12 cellular contexts compared by ENCODE assay signal in the genomic region with DNA sequence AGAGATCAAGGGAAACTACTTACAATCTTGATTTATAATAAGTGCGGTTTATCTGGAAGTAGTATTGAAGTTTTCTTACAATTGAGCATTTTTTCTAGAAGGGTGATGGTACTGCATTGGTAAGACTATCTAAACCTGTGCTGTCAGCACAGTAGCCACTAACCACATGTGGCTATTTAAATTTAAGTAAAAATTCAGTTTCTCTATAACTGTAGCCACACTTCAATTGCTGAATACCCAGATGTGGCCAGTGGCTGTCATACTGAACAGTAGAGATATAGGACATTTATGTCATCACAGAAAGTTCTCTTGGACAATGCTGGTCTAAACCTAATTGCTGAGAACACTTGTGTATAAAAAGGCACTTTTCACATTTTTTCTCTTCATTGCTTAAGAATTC.
"Had no signal": no experiment of that assay in that cellular context is flagged by ENCODE, and none has a peak within 500 bp of the region (broad histone marks: within the 10 kb centered on the region; RNA-seq: fewer than 3 reads in every experiment).

No MANE protein-coding gene starts in this region.

- H3K4me3 ChIP-seq: breast epithelium, prostate gland, spleen, upper lobe of left lung had no signal

- H3K36me3 ChIP-seq: breast epithelium, prostate gland, spleen, upper lobe of left lung had no signal

- DNase-seq: activated CD4-positive, CD25-positive, alpha-beta regulatory T cell treated with anti-CD3 and anti-CD28 coated beads, Interleukin-2, amount 50 U/mL, for 72 hours; activated naive CD4-positive, alpha-beta T cell; activated naive CD8-positive, alpha-beta T cell treated with anti-CD3 and anti-CD28 coated beads, Interleukin-2, amount 10 ng/mL, durations not matched to agents 7 days and 5 days; anterior cingulate cortex; cerebellar nuclear complex; natural killer cell; spleen; stimulated activated naive CD8-positive, alpha-beta T cell treated with anti-CD3 and anti-CD28 coated beads, Interleukin-15, amount 100 ng/mL, for 72 hours; T-helper 9 cell; upper lobe of left lung had no signal

- H3K9me3 ChIP-seq: breast epithelium, prostate gland, spleen, upper lobe of left lung had no signal

- H3K27me3 ChIP-seq: breast epithelium, spleen, upper lobe of left lung had no signal

- H3K4me1 ChIP-seq: breast epithelium, prostate gland, upper lobe of left lung had no signal

- H3K27ac ChIP-seq: breast epithelium, prostate gland, spleen, upper lobe of left lung had no signal
